8 cellular contexts compared by ENCODE assay signal in genomic region chr6:47481213-47481612, GRCh38. TPM values are rescaled to one million over a fixed set of nuclear protein-coding genes. Genes with fewer than 3 reads are reported as not detected.
A peak's percentile ranks its signal among the peaks of the same experiment; 100 is the strongest.
DNase-seq lines count a peak whose midpoint lies in the region; ATAC-seq and TF ChIP-seq lines count a peak whose summit lies in the region.
"Not testable (repeated sequence)": the region's sequence is repeated elsewhere in the genome, so short reads cannot be mapped to it uniquely, and the experiment has no call there.

No MANE protein-coding gene starts in this region.

- H3K4me3 Mint-ChIP-seq in Caco-2 (ENCODE audit: unreplicated experiment), result peak overlapping the region; percentile 97
- H3K4me3 Mint-ChIP-seq in activated naive CD8-positive, alpha-beta T cell treated with anti-CD3 and anti-CD28 coated beads, Interleukin-2, amount 10 ng/mL, durations not matched to agents 7 days and 5 days, result peak overlapping the region; percentile 40
- H3K4me3 Mint-ChIP-seq in endodermal cell, result not testable (repeated sequence)

- not testable (repeated sequence) for ATAC-seq in activated naive CD8-positive, alpha-beta T cell treated with anti-CD3 and anti-CD28 coated beads, Interleukin-2, amount 10 ng/mL, durations not matched to agents 7 days and 5 days (ENCODE audit: low read depth)

- H3K4me1 Mint-ChIP-seq in Caco-2 (ENCODE audit: low read depth, unreplicated experiment) (peaks cover 47% of the 10 kb centered on the region), endodermal cell (peaks cover 55% of the 10 kb centered on the region)
- H3K4me1 Mint-ChIP-seq in activated naive CD8-positive, alpha-beta T cell treated with anti-CD3 and anti-CD28 coated beads, Interleukin-2, amount 10 ng/mL, durations not matched to agents 7 days and 5 days, result peaks cover 47% of the 10 kb centered on the region

- not testable (repeated sequence) for H3K9me2 ChIP-seq in OCI-LY7 (ENCODE audit: insufficient read depth, low read length)

- 0 out of 2 replicates have a peak overlapping the region, but pooled peaks have one; percentile 90 for H3K27ac ChIP-seq in 22Rv1
- H3K27ac ChIP-seq in HUES48 (ENCODE audit: low read depth, low read length); OCI-LY7 (ENCODE audit: low read depth, low read length, poor library complexity, severe bottlenecking); endodermal cell (ENCODE audit: low read depth, low read length); smooth muscle cell (ENCODE audit: low read depth): not testable (repeated sequence)

- H3K9me3 Mint-ChIP-seq in Caco-2 (ENCODE audit: unreplicated experiment); activated naive CD8-positive, alpha-beta T cell treated with anti-CD3 and anti-CD28 coated beads, Interleukin-2, amount 10 ng/mL, durations not matched to agents 7 days and 5 days; endodermal cell: not testable (repeated sequence)

- not testable (repeated sequence) for DNase-seq in Caco-2; OCI-LY7 (ENCODE audit: low spot score); activated naive CD8-positive, alpha-beta T cell treated with anti-CD3 and anti-CD28 coated beads, Interleukin-2, amount 10 ng/mL, durations not matched to agents 7 days and 5 days; endodermal cell; smooth muscle cell (lab: John Stamatoyannopoulos, UW; ENCODE audit: unreplicated experiment)

- POLR2A ChIA-PET in Caco-2 (lab: Charles Lee), result not testable (repeated sequence)
- POLR2A ChIA-PET in OCI-LY7 (lab: Charles Lee), result interaction anchor here (0.7 to 2.4 kb wide), 3 partner anchors 15 to 1839 kb away, joined by 3 to 7 read pairs (median 3); no protein-coding TSS in a partner anchor
- POLR2A ChIA-PET in activated naive CD8-positive, alpha-beta T cell treated with anti-CD3 and anti-CD28 coated beads, Interleukin-2, amount 10 ng/mL, durations not matched to agents 7 days and 5 days (lab: Charles Lee), result interaction anchor here (0.6 kb wide), 1 partner anchor 11 kb away, joined by 3 read pairs; no protein-coding TSS in a partner anchor

- H3K27me3 Mint-ChIP-seq in Caco-2 (ENCODE audit: insufficient read depth, unreplicated experiment); activated naive CD8-positive, alpha-beta T cell treated with anti-CD3 and anti-CD28 coated beads, Interleukin-2, amount 10 ng/mL, durations not matched to agents 7 days and 5 days; endodermal cell (ENCODE audit: insufficient read depth): not testable (repeated sequence)

- H3K4me3 ChIP-seq in Caco-2 (ENCODE audit: low read depth, low read length); mucosa of stomach (ENCODE audit: low read length): not testable (repeated sequence)
- H3K4me3 ChIP-seq in HUES48 (ENCODE audit: low read depth, low read length) (peak overlapping the region; percentile 89), OCI-LY7 (ENCODE audit: low read depth, low read length, poor library complexity, severe bottlenecking) (peak overlapping the region; percentile 81), endodermal cell (ENCODE audit: low read length) (peak overlapping the region; percentile 95), smooth muscle cell (peak overlapping the region; percentile 76)

- H3K27me3 ChIP-seq in Caco-2 (replicated peaks; ENCODE audit: control insufficient read depth, insufficient read depth, low read length); HUES48 (ENCODE audit: control insufficient read depth, insufficient read depth, low read length); endodermal cell (ENCODE audit: control insufficient read depth, insufficient read depth, low read length, poor library complexity, severe bottlenecking); mucosa of stomach (ENCODE audit: control insufficient read depth, insufficient read depth, low read length); smooth muscle cell (ENCODE audit: low read depth): not testable (repeated sequence)

- peaks cover 35% of the 10 kb centered on the region for H3K4me1 ChIP-seq in Caco-2
- H3K4me1 ChIP-seq in HUES48 (ENCODE audit: control insufficient read depth, insufficient read depth, low read length), result peaks cover 59% of the 10 kb centered on the region
- peaks cover 50% of the 10 kb centered on the region for H3K4me1 ChIP-seq in OCI-LY7 (ENCODE audit: insufficient read depth, low read length, poor library complexity, severe bottlenecking)
- not testable (repeated sequence) for H3K4me1 ChIP-seq in endodermal cell (ENCODE audit: control insufficient read depth, insufficient read depth, low read length)
- H3K4me1 ChIP-seq in mucosa of stomach (ENCODE audit: control insufficient read depth, insufficient read depth, low read length), result peaks cover 19% of the 10 kb centered on the region
- peaks cover 49% of the 10 kb centered on the region for H3K4me1 ChIP-seq in smooth muscle cell (ENCODE audit: low read depth)

- TF ChIP-seq CTCF in 22Rv1 (IDR thresholded peaks at IDR 0.05); Caco-2 (IDR thresholded peaks at IDR 0.05; ENCODE audit: insufficient read depth in 1 of 2, low read depth in 1 of 2, low read length in 1 of 2, severe bottlenecking in 1 of 2, unreplicated experiment in 1 of 2); OCI-LY7 (conservative IDR thresholded peaks at IDR 0.05; ENCODE audit: low read length); endodermal cell (conservative IDR thresholded peaks at IDR 0.05); smooth muscle cell (IDR thresholded peaks at IDR 0.05; ENCODE audit: borderline replicate concordance, insufficient read depth, poor library complexity, severe bottlenecking): not testable (repeated sequence)

- not testable (repeated sequence) for H3K27ac Mint-ChIP-seq in Caco-2 (ENCODE audit: unreplicated experiment); endodermal cell
- H3K27ac Mint-ChIP-seq in activated naive CD8-positive, alpha-beta T cell treated with anti-CD3 and anti-CD28 coated beads, Interleukin-2, amount 10 ng/mL, durations not matched to agents 7 days and 5 days, result peak overlapping the region; percentile 13

- not testable (repeated sequence) for H3F3A ChIP-seq in smooth muscle cell (ENCODE audit: low read depth)

- H4K20me1 ChIP-seq in OCI-LY7 (ENCODE audit: insufficient read depth, low read length) (peaks cover 57% of the 10 kb centered on the region), smooth muscle cell (ENCODE audit: low read depth) (peaks cover 60% of the 10 kb centered on the region)

- CTCF ChIA-PET in Caco-2 (lab: Charles Lee); OCI-LY7 (lab: Charles Lee; ENCODE audit: unreplicated experiment): not testable (repeated sequence)

- BruUV-seq in Caco-2 (replicated peaks; lab: Mats Ljungman, UMichigan); OCI-LY7 (replicated peaks; lab: Mats Ljungman, UMichigan): not testable (repeated sequence)

- peaks cover 25% of the 10 kb centered on the region for H3K36me3 Mint-ChIP-seq in Caco-2 (ENCODE audit: insufficient read depth, unreplicated experiment)
- H3K36me3 Mint-ChIP-seq in activated naive CD8-positive, alpha-beta T cell treated with anti-CD3 and anti-CD28 coated beads, Interleukin-2, amount 10 ng/mL, durations not matched to agents 7 days and 5 days, result peaks cover 10% of the 10 kb centered on the region
- not testable (repeated sequence) for H3K36me3 Mint-ChIP-seq in endodermal cell (ENCODE audit: low read depth)

- H3K4me2 ChIP-seq in OCI-LY7 (ENCODE audit: low read length) (peak overlapping the region; percentile 76), smooth muscle cell (peak overlapping the region; percentile 92)

- H3K79me2 ChIP-seq in OCI-LY7 (ENCODE audit: insufficient read depth, low read depth, low read length) (peaks cover 92% of the 10 kb centered on the region), smooth muscle cell (ENCODE audit: low read depth) (peaks cover 75% of the 10 kb centered on the region)

- not testable (repeated sequence) for H3K9me3 ChIP-seq in Caco-2; HUES48 (ENCODE audit: control insufficient read depth, insufficient read depth, low read length); OCI-LY7 (ENCODE audit: low read length); endodermal cell (ENCODE audit: control insufficient read depth, low read length); mucosa of stomach (ENCODE audit: control insufficient read depth, low read length); smooth muscle cell (replicated peaks; ENCODE audit: low read depth)

- not testable (repeated sequence) for H3K36me3 ChIP-seq in Caco-2 (ENCODE audit: control insufficient read depth, insufficient read depth, low read length); HUES48 (ENCODE audit: control insufficient read depth, insufficient read depth, low read length); endodermal cell (ENCODE audit: control insufficient read depth, insufficient read depth, low read length); mucosa of stomach (ENCODE audit: control insufficient read depth, insufficient read depth, low read length); smooth muscle cell (ENCODE audit: low read depth)
- H3K36me3 ChIP-seq in OCI-LY7 (ENCODE audit: insufficient read depth, low read length), result peaks cover 21% of the 10 kb centered on the region; the same call in 1 of the 2 replicates

- H3K9ac ChIP-seq in HUES48 (ENCODE audit: low read depth, low read length); endodermal cell (ENCODE audit: extremely low read depth, low read length, poor library complexity, severe bottlenecking); smooth muscle cell (ENCODE audit: low read depth): not testable (repeated sequence)
- peak overlapping the region; percentile 1 for H3K9ac ChIP-seq in mucosa of stomach (ENCODE audit: low read length)

- not testable (repeated sequence) for H2AFZ ChIP-seq in OCI-LY7 (ENCODE audit: low read length); smooth muscle cell (ENCODE audit: low read depth)

- intact Hi-C loops in Caco-2 (cut with micrococcal nuclease; ENCODE audit: unreplicated experiment); OCI-LY7 (cut with micrococcal nuclease; ENCODE audit: unreplicated experiment): not testable (repeated sequence)

- WGBS in endodermal cell (ENCODE audit: insufficient coverage in 1 of 2, insufficient read length in 1 of 2), 2 experiments, result 88 to 97% methylated on average over 4 to 8 of the region's 8 CpGs
- 98% methylated on average over 8 of the region's 8 CpGs for WGBS in smooth muscle cell (ENCODE audit: low lambda C conversion rate)

RNA-seq across cellular contexts. Expression of gene CD2AP, which starts 3.6 kb away (rescaled TPM):
- 65.3 and 69.3 TPM in 2 replicates for total RNA-seq in Caco-2 (2022)
- 26.6 and 30.0 TPM in 2 replicates for total RNA-seq in OCI-LY7 (2014; rRNA removed; shearing (Covaris generic))
- total RNA-seq in OCI-LY7 (2022), result 58.0 and 61.7 TPM in 2 replicates
- 10 to 100 TPM; 38.9 to 45.4 TPM for total RNA-seq in activated naive CD8-positive, alpha-beta T cell treated with anti-CD3 and anti-CD28 coated beads, Interleukin-2, amount 10 ng/mL, durations not matched to agents 7 days and 5 days
- total RNA-seq in endodermal cell, result 10 to 100 TPM; 58.1 to 62.4 TPM
- 16.2 TPM for polyA plus RNA-seq in endodermal cell (2013, experiment 1 of 2)
- 19.4 TPM for polyA plus RNA-seq in endodermal cell (2013, experiment 2 of 2)
- total RNA-seq in smooth muscle cell, result 33.4 and 37.2 TPM in 2 replicates
- 7.4 and 15.5 TPM in 2 replicates for polyA plus RNA-seq in smooth muscle cell
